In the genomic region with DNA sequence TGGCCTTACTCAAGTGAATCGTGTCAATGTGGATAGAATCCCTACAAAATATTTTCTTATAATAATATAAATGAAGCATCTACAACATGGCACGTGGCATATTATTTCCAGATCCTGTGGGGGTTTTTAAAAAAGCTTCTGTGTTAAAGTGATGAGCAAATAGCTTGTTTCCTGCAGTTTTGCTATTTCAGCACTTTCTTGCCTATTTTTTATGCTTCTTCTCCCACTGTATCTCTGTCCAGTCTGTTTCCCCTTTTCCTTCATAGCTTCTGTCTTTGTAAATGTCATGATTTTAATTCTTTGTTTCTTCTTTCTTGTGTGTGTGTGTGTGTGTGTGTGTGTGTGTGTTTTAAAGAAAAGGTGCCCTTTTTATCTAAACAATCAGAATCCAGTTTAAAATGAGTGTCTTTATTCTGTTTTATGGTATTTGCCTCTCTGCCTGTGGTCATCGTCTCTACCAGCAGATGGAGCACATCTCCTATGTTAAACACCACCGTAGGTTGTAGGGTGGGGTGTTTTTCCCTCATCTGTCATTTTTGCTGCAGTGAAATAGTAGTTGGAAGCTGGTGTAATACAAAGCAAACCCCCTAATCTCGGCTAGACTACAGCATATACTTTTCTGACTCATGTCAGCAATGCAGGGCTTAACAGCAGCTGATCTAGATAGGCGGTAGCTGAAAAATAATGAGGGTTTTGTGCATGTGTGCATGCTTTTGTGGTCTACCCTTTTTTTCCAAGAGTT, we compare ENCODE assay signal across 10 cellular contexts. TPM values are rescaled to one million over a fixed set of nuclear protein-coding genes. Genes with fewer than 3 reads are reported as not detected.
A peak's percentile ranks its signal among the peaks of the same experiment; 100 is the strongest.
DNase-seq lines count a peak whose midpoint lies in the region; ATAC-seq and TF ChIP-seq lines count a peak whose summit lies in the region.
"Had no signal": no experiment of that assay in that cellular context is flagged by ENCODE, and none has a peak within 500 bp of the region (broad histone marks: within the 10 kb centered on the region; RNA-seq: fewer than 3 reads in every experiment).

No MANE protein-coding gene starts in this region.

- no peaks in the 10 kb centered on the region for H3K79me1 ChIP-seq in mesenchymal stem cell (replicated peaks; ENCODE audit: low read length, poor library complexity, severe bottlenecking)

- H3K4me1 ChIP-seq in NT2/D1 (ENCODE audit: insufficient read depth, insufficient read length) (no peaks in the 10 kb centered on the region), mesenchymal stem cell (ENCODE audit: control insufficient read depth, insufficient read depth, low read depth, low read length) (no peaks in the 10 kb centered on the region), aorta (ENCODE audit: control insufficient read depth in 1 of 2, insufficient read depth in 2 of 2, low read length in 2 of 2) (no peaks in the 10 kb centered on the region)
- H3K4me1 ChIP-seq: SJSA1 had no signal

- H3K4me2 ChIP-seq in mesenchymal stem cell (ENCODE audit: low read length, poor library complexity, severe bottlenecking): no peak overlapping the region

- intact Hi-C loops in aorta (cut with DNase I): loop anchor here in 1 of 2 donors (5.0 kb wide), 1 partner anchor 619 kb away; no protein-coding TSS in a partner anchor

- H3K4me3 ChIP-seq in AG10803 (ENCODE audit: low read length): no peak overlapping the region
- H3K4me3 ChIP-seq in GM12865 (ENCODE audit: low read depth, low read length): no peak overlapping the region
- H3K4me3 ChIP-seq in NT2/D1 (ENCODE audit: insufficient read length, low read depth): no peak overlapping the region
- H3K4me3 ChIP-seq in mesenchymal stem cell (ENCODE audit: insufficient read depth in 1 of 2, low read depth in 1 of 2, low read length in 2 of 2): no peak overlapping the region
- H3K4me3 ChIP-seq in aorta (ENCODE audit: low read length in 2 of 2): no peak overlapping the region
- H3K4me3 ChIP-seq: SJSA1 had no signal

- no CpG with 5 or more reads among the region's 6 CpGs for WGBS in mesenchymal stem cell
- 22 to 27% methylated on average over 6 of the region's 6 CpGs for WGBS in aorta, 2 donors

- H4K91ac ChIP-seq in mesenchymal stem cell (ENCODE audit: low read length): no peak overlapping the region

- no peak overlapping the region for H2BK120ac ChIP-seq in mesenchymal stem cell (ENCODE audit: low read depth, low read length)

- no peak overlapping the region for H2AK5ac ChIP-seq in mesenchymal stem cell (ENCODE audit: low read length, severe bottlenecking)

- no peak overlapping the region for H3K18ac ChIP-seq in mesenchymal stem cell (ENCODE audit: low read depth in 1 of 2, low read length in 2 of 2)

- TF ChIP-seq CTCF in AG10803 (conservative IDR thresholded peaks at IDR 0.05; ENCODE audit: low read length) (peak; percentile 65), GM12865 (IDR thresholded peaks at IDR 0.05; ENCODE audit: insufficient read depth, low read depth, low read length, missing control alignments) (peak; percentile 50)

- ATAC-seq in HG02759 (IDR thresholded peaks at IDR 0.05; ENCODE audit: unreplicated experiment) (peak; percentile 80), aorta (ENCODE audit: low FRiP score) (no peak)
- ATAC-seq: naive thymus-derived CD4-positive, alpha-beta T cell had no signal

- no peak overlapping the region for H3K9ac ChIP-seq in NT2/D1 (ENCODE audit: insufficient read length, low read depth)
- H3K9ac ChIP-seq in mesenchymal stem cell (ENCODE audit: low read length): no peak overlapping the region

- H3K27me3 ChIP-seq in NT2/D1 (ENCODE audit: insufficient read depth, insufficient read length) (no peaks in the 10 kb centered on the region), mesenchymal stem cell (ENCODE audit: control insufficient read depth in 1 of 2, insufficient read depth in 1 of 2, low read length in 2 of 2) (no peaks in the 10 kb centered on the region), aorta (ENCODE audit: control insufficient read depth in 1 of 2, insufficient read depth in 2 of 2, low read length in 1 of 2) (no peaks in the 10 kb centered on the region)
- H3K27me3 ChIP-seq: SJSA1 had no signal

- H3K9me3 ChIP-seq in NT2/D1 (ENCODE audit: insufficient read depth, low read length) (no peaks in the 10 kb centered on the region), mesenchymal stem cell (ENCODE audit: control insufficient read depth, low read length) (no peaks in the 10 kb centered on the region), aorta (ENCODE audit: control insufficient read depth, low read length) (no peaks in the 10 kb centered on the region)
- H3K9me3 ChIP-seq: SJSA1 had no signal

- H3K36me3 ChIP-seq in NT2/D1 (ENCODE audit: insufficient read depth, insufficient read length, low read length) (no peaks in the 10 kb centered on the region), mesenchymal stem cell (ENCODE audit: control insufficient read depth in 1 of 2, insufficient read depth in 2 of 2, low read depth in 1 of 2, low read length in 2 of 2) (no peaks in the 10 kb centered on the region), aorta (ENCODE audit: control insufficient read depth in 1 of 2, insufficient read depth in 2 of 2, low read length in 1 of 2) (no peaks in the 10 kb centered on the region)
- H3K36me3 ChIP-seq: SJSA1 had no signal

- DNase-seq in AG10803 (ENCODE audit: low read depth) (peak; percentile 13), GM12865 (ENCODE audit: low read depth) (peak; percentile 55), NT2/D1 (ENCODE audit: low read depth, low spot score) (peak; percentile 13), dedifferentiated amniotic fluid mesenchymal stem cell (ENCODE audit: extremely low spot score) (peak; percentile 34), mesenchymal stem cell (peak; percentile 49), aorta (no peak), OCI-M2 (lab: John Stamatoyannopoulos, UW; ENCODE audit: unreplicated experiment) (no peak)

- H3K27ac ChIP-seq in mesenchymal stem cell (ENCODE audit: low read length, poor library complexity, severe bottlenecking) (no peak overlapping the region), aorta (ENCODE audit: low read depth in 1 of 2, low read length in 2 of 2) (no peak overlapping the region)
- H3K27ac ChIP-seq: SJSA1 had no signal

- no peak overlapping the region for H3K4ac ChIP-seq in mesenchymal stem cell (ENCODE audit: low read depth in 1 of 2, low read length in 2 of 2)

- H4K8ac ChIP-seq in mesenchymal stem cell (ENCODE audit: low read length): no peak overlapping the region

- no peak overlapping the region for H3K23ac ChIP-seq in mesenchymal stem cell (ENCODE audit: low read length in 2 of 2)

- H2BK5ac ChIP-seq in mesenchymal stem cell (ENCODE audit: low read depth, low read length, poor library complexity, severe bottlenecking): no peak overlapping the region

- H2BK12ac ChIP-seq in mesenchymal stem cell (ENCODE audit: low read length in 2 of 2): no peak overlapping the region

- no peak overlapping the region for H3K14ac ChIP-seq in mesenchymal stem cell (ENCODE audit: low read length in 2 of 2)

- no peak overlapping the region for H2BK15ac ChIP-seq in mesenchymal stem cell (ENCODE audit: low read depth, poor library complexity, severe bottlenecking)

- H2AFZ ChIP-seq in mesenchymal stem cell (ENCODE audit: low read depth, low read length): no peak overlapping the region

RNA-seq across cellular contexts. Expression of a gene that starts 33.1 kb away (rescaled TPM):
- polyA plus RNA-seq in mesenchymal stem cell (2013, experiment 1 of 2): not detected
- not detected for polyA plus RNA-seq in mesenchymal stem cell (2013, experiment 2 of 2)
- total RNA-seq in aorta: not detected
- not detected for polyA plus RNA-seq in aorta
- total RNA-seq: naive thymus-derived CD4-positive, alpha-beta T cell; SJSA1 had no signal
- polyA plus RNA-seq: naive thymus-derived CD4-positive, alpha-beta T cell had no signal

Comparison
In these comparisons a context has a peak if more than half of its experiments do, and no peak if none do; other contexts are left out.
1. DNase-seq: peak in AG10803 (single experiment), GM12865 (single experiment), NT2/D1 (single experiment), dedifferentiated amniotic fluid mesenchymal stem cell (single experiment) and mesenchymal stem cell (single experiment); none in aorta (0 of 2) and OCI-M2 (single experiment).